Comparison of ENCODE assay signal across 1 cellular context in genomic region chr6:160765412-160765811, GRCh38.
TF ChIP-seq lines count a peak whose summit lies in the region.

No MANE protein-coding gene starts in this region.

TF ChIP-seq in WTC11, 78 proteins besides CTCF, POLR2A, EP300 and RAD21 (continued from another document):
- no peak for TF ChIP-seq ZSCAN18 (CRISPR knock-in tag; IDR thresholded peaks at IDR 0.05)
- no peak for TF ChIP-seq ZNF512 (CRISPR knock-in tag; IDR thresholded peaks at IDR 0.05; ENCODE audit: borderline replicate concordance)
- no peak for TF ChIP-seq E2F4 (CRISPR knock-in tag; IDR thresholded peaks at IDR 0.05; ENCODE audit: borderline replicate concordance, low read depth)
- TF ChIP-seq ZNF671 (CRISPR knock-in tag; IDR thresholded peaks at IDR 0.05): no peak
- TF ChIP-seq GABPB1 (CRISPR knock-in tag; IDR thresholded peaks at IDR 0.05): no peak
- no peak for TF ChIP-seq ATF6 (CRISPR knock-in tag; IDR thresholded peaks at IDR 0.05)
